9 cellular contexts compared by ENCODE assay signal in the genomic region with DNA sequence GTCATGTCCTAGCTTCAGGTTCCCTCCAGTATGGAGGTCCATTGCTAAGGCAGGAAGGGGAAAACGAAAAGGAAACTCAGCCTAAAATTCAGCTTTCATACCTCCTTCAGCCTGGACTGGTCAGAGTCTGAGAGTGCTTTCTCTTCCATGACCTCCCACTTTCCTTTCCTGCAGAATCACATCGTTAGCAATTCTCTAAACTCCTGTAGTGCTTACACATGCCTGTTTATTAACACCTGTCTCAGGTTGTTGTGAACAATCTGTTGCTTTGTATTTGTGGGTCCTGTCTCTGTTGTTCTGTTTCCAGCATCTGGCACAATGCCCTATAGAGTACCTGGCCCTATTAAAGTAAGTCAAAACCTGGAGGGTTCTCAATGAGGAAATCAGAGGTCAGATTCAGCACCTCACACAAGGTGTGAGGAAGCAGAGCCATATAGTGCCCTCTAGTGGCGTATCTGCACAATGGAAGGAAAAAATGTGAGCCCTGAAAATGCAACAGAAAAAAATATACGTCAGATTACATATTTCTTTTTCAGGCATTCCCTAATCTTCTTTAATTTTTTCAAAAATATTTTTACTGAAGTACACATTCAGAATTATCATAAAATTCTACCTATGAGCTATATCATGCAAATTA. TPM values are rescaled to one million over a fixed set of nuclear protein-coding genes. Genes with fewer than 3 reads are reported as not detected.
DNase-seq lines count a peak whose midpoint lies in the region; ATAC-seq and TF ChIP-seq lines count a peak whose summit lies in the region.
"Not testable (repeated sequence)": the region's sequence is repeated elsewhere in the genome, so short reads cannot be mapped to it uniquely, and the experiment has no call there.
"Had no signal": no experiment of that assay in that cellular context is flagged by ENCODE, and none has a peak within 500 bp of the region (broad histone marks: within the 10 kb centered on the region; RNA-seq: fewer than 3 reads in every experiment).

No MANE protein-coding gene starts in this region.

- ATAC-seq in GM19043 (IDR thresholded peaks at IDR 0.05; ENCODE audit: low read depth, unreplicated experiment) (peak; percentile 82), HG02943 (IDR thresholded peaks at IDR 0.05; ENCODE audit: low read depth, unreplicated experiment) (peak; percentile 86), left colon (peak; percentile 46)

- not testable (repeated sequence) for BruUV-seq in Caco-2 (replicated peaks; lab: Mats Ljungman, UMichigan)

- H3K4me3 Mint-ChIP-seq in Caco-2 (ENCODE audit: unreplicated experiment): not testable (repeated sequence)

- H3K4me3 ChIP-seq in Caco-2 (ENCODE audit: low read depth, low read length): not testable (repeated sequence)

- H3K27me3 ChIP-seq in Caco-2 (replicated peaks; ENCODE audit: control insufficient read depth, insufficient read depth, low read length): not testable (repeated sequence)

- not testable (repeated sequence) for H3K4me1 Mint-ChIP-seq in Caco-2 (ENCODE audit: low read depth, unreplicated experiment)

- H3K4me1 ChIP-seq in Caco-2: not testable (repeated sequence)

- DNase-seq in Caco-2 (peak in 1 of 2 experiments; percentile 33), NAMALWA (ENCODE audit: low spot score) (peak; percentile 53), SKM-1 treated with dmso at 0.1 percent for 144 hours (lab: John Stamatoyannopoulos, UW; ENCODE audit: unreplicated experiment) (peak; percentile 13), cerebellar cortex (ENCODE audit: low spot score) (peak; percentile 17), left colon (peak in 1 of 2 donors; percentile 5)
- DNase-seq in stimulated activated CD8-positive, alpha-beta memory T cell treated with anti-CD3 and anti-CD28 coated beads, Interleukin-12 subunit alpha, Interleukin-12 subunit beta, amount 100 ng/mL, for 1 hour (ENCODE audit: low read depth): peak; percentile 14

- H3K9me3 ChIP-seq in Caco-2: not testable (repeated sequence)

- H3K27me3 Mint-ChIP-seq in Caco-2 (ENCODE audit: insufficient read depth, unreplicated experiment): peaks cover 15% of the 10 kb centered on the region

- H3K36me3 ChIP-seq in Caco-2 (ENCODE audit: control insufficient read depth, insufficient read depth, low read length): not testable (repeated sequence)

- H3K9me3 Mint-ChIP-seq in Caco-2 (ENCODE audit: unreplicated experiment): not testable (repeated sequence)

- POLR2A ChIA-PET in Caco-2 (lab: Charles Lee): not testable (repeated sequence)

- TF ChIP-seq CTCF in Caco-2 (IDR thresholded peaks at IDR 0.05; ENCODE audit: insufficient read depth in 1 of 2, low read depth in 1 of 2, low read length in 1 of 2, severe bottlenecking in 1 of 2, unreplicated experiment in 1 of 2): peak; percentile 29 to 66

- not testable (repeated sequence) for H3K27ac Mint-ChIP-seq in Caco-2 (ENCODE audit: unreplicated experiment)

- CTCF ChIA-PET in Caco-2 (lab: Charles Lee): not testable (repeated sequence)

- intact Hi-C loops in Caco-2 (cut with micrococcal nuclease; ENCODE audit: unreplicated experiment): loop anchor here (1.0 to 2.0 kb wide), 2 partner anchors 369 to 584 kb away; no protein-coding TSS in a partner anchor
- intact Hi-C loops in left colon (cut with DNase I, micrococcal nuclease): not testable (repeated sequence)

- not testable (repeated sequence) for H3K36me3 Mint-ChIP-seq in Caco-2 (ENCODE audit: insufficient read depth, unreplicated experiment)

RNA-seq across cellular contexts. Expression of gene GYPA, which starts 2.3 kb away (rescaled TPM):
- total RNA-seq in Caco-2 (2022): not detected in 2 replicates
- not detected for total RNA-seq in left colon
- total RNA-seq: T-helper 2 cell treated with Interferon-gamma antibody and Interleukin-4, amounts not matched to agents 100 ng/mL and 5 ng/mL, for 36 hours had no signal
